ENCODE assay signal across 1 cellular context in genomic region chr16:23711785-23712184, GRCh38.
TF ChIP-seq lines count a peak whose summit lies in the region.

No MANE protein-coding gene starts in this region.

TF ChIP-seq in HepG2, 621 proteins besides CTCF, POLR2A, EP300 and RAD21:
- no peak for TF ChIP-seq HMG20A (CRISPR knock-in tag; IDR thresholded peaks at IDR 0.05; ENCODE audit: borderline replicate concordance)
- TF ChIP-seq MXD3 (CRISPR knock-in tag; IDR thresholded peaks at IDR 0.05) = 0 out of 2 replicates have a peak, but pooled peaks have one; percentile 35
- peak; percentile 26 for TF ChIP-seq MED8 (CRISPR knock-in tag; IDR thresholded peaks at IDR 0.05; ENCODE audit: insufficient replicate concordance)
- TF ChIP-seq ZSCAN25 (CRISPR knock-in tag; IDR thresholded peaks at IDR 0.05) = 0 out of 2 replicates have a peak, but pooled peaks have one; percentile 35
